Comparison of ENCODE assay signal across 8 cellular contexts in the genomic region with DNA sequence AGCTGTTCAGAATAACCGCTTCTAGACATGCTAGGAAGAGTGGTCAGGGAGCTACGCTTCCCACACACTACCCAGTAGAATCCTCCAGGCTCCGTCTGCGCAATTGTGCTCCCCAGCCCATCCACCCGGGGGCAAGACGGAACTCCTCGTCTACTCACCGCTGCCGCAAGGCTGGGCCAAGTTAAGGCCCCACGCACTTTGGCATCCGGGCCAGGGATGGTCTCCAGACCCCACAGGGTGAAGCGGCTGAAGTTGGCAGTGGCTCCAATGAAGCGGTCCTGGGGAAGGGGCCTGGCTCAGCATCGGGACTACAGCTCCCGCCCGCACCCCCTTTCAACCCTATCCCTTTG. TPM values are rescaled to one million over a fixed set of nuclear protein-coding genes. Genes with fewer than 3 reads are reported as not detected.
A peak's percentile ranks its signal among the peaks of the same experiment; 100 is the strongest.
DNase-seq lines count a peak whose midpoint lies in the region; ATAC-seq and TF ChIP-seq lines count a peak whose summit lies in the region.

No MANE protein-coding gene starts in this region.

- intact Hi-C loops in aorta (cut with DNase I) = no loop called here

- no peaks in the 10 kb centered on the region for H3K27me3 Mint-ChIP-seq in effector memory CD8-positive, alpha-beta T cell

- WGBS in aorta, 2 donors = 2 to 3% methylated on average over 15 to 16 of the region's 16 CpGs

- H3K4me1 ChIP-seq in mucosa of rectum (ENCODE audit: control insufficient read depth in 2 of 2, insufficient read depth in 2 of 2, low read length in 2 of 2) (peaks cover 16 to 20% of the 10 kb centered on the region in 2 donors), aorta (ENCODE audit: control insufficient read depth in 1 of 2, insufficient read depth in 2 of 2, low read length in 2 of 2) (no peaks in the 10 kb centered on the region)

- peak overlapping the region; percentile 87 to 89 for H3K27ac Mint-ChIP-seq in effector memory CD8-positive, alpha-beta T cell

- peak overlapping the region; percentile 87 to 94 for H3K4me3 Mint-ChIP-seq in effector memory CD8-positive, alpha-beta T cell

- H3K9me3 ChIP-seq in mucosa of rectum (ENCODE audit: control insufficient read depth in 2 of 2, low read length in 2 of 2) (no peaks in the 10 kb centered on the region), aorta (ENCODE audit: control insufficient read depth, low read length) (no peaks in the 10 kb centered on the region)

- peak; percentile 48 for DNase-seq in NCI-H2227 (lab: John Stamatoyannopoulos, UW; ENCODE audit: unreplicated experiment)
- DNase-seq in NCI-H2227 treated with DMSO at 0.1 percent for 48 hours (lab: John Stamatoyannopoulos, UW) = no peak
- DNase-seq in effector memory CD8-positive, alpha-beta T cell = no peak
- DNase-seq in aorta = peak; percentile 55 to 83
- no peak for DNase-seq in effector CD4-positive, alpha-beta T cell

- peak overlapping the region; percentile 70 to 73 for H3K9ac ChIP-seq in mucosa of rectum (ENCODE audit: low read depth in 1 of 2, low read length in 2 of 2)

- H3K4me3 ChIP-seq in mucosa of rectum (ENCODE audit: low read length in 2 of 2) (peak overlapping the region; percentile 87 to 89), aorta (ENCODE audit: low read length in 2 of 2) (peak overlapping the region; percentile 32 to 43)

- H3K27ac ChIP-seq in mucosa of rectum (ENCODE audit: low read depth in 2 of 2, low read length in 2 of 2) (peak overlapping the region; percentile 83 to 89), aorta (ENCODE audit: low read depth in 1 of 2, low read length in 2 of 2) (peak overlapping the region in 1 of 2 donors; percentile 64)

- peaks cover 25 to 35% of the 10 kb centered on the region in 2 donors for H3K4me1 Mint-ChIP-seq in effector memory CD8-positive, alpha-beta T cell (ENCODE audit: low read depth in 2 of 2)

- H3K36me3 Mint-ChIP-seq in effector memory CD8-positive, alpha-beta T cell (ENCODE audit: insufficient read depth) = peaks cover 52% of the 10 kb centered on the region

- ATAC-seq in HG03103 (IDR thresholded peaks at IDR 0.05; ENCODE audit: low read depth, unreplicated experiment) (peak; percentile 14), SK-N-SH treated with all-trans-retinoic acid at 6 μM for 48 hours (peak; percentile 56), aorta (ENCODE audit: low FRiP score) (no peak)
- ATAC-seq in effector memory CD8-positive, alpha-beta T cell (replicated peaks) = peak; percentile 16

- H3K9me3 Mint-ChIP-seq in effector memory CD8-positive, alpha-beta T cell = no peaks in the 10 kb centered on the region

- no peaks in the 10 kb centered on the region for H3K27me3 ChIP-seq in mucosa of rectum (ENCODE audit: control insufficient read depth in 2 of 2, insufficient read depth in 2 of 2, low read length in 2 of 2)
- no peaks in the 10 kb centered on the region for H3K27me3 ChIP-seq in aorta (ENCODE audit: control insufficient read depth in 1 of 2, insufficient read depth in 2 of 2, low read length in 1 of 2)

- peaks cover 34 to 37% of the 10 kb centered on the region in 2 donors for H3K36me3 ChIP-seq in mucosa of rectum (ENCODE audit: control insufficient read depth in 2 of 2, insufficient read depth in 2 of 2, low read length in 2 of 2)
- H3K36me3 ChIP-seq in aorta (ENCODE audit: control insufficient read depth in 1 of 2, insufficient read depth in 2 of 2, low read length in 1 of 2) = peaks cover 4 to 14% of the 10 kb centered on the region in 2 donors

TF ChIP-seq in SK-N-SH treated with all-trans-retinoic acid at 6 μM for 48 hours, 23 proteins besides CTCF, POLR2A, EP300 and RAD21:
- TF ChIP-seq, protein P1, sequence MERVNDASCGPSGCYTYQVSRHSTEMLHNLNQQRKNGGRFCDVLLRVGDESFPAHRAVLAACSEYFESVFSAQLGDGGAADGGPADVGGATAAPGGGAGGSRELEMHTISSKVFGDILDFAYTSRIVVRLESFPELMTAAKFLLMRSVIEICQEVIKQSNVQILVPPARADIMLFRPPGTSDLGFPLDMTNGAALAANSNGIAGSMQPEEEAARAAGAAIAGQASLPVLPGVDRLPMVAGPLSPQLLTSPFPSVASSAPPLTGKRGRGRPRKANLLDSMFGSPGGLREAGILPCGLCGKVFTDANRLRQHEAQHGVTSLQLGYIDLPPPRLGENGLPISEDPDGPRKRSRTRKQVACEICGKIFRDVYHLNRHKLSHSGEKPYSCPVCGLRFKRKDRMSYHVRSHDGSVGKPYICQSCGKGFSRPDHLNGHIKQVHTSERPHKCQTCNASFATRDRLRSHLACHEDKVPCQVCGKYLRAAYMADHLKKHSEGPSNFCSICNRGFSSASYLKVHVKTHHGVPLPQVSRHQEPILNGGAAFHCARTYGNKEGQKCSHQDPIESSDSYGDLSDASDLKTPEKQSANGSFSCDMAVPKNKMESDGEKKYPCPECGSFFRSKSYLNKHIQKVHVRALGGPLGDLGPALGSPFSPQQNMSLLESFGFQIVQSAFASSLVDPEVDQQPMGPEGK (CRISPR knock-in tag; IDR thresholded peaks at IDR 0.05; ENCODE audit: borderline replicate concordance) = no peak
- TF ChIP-seq, protein P2, sequence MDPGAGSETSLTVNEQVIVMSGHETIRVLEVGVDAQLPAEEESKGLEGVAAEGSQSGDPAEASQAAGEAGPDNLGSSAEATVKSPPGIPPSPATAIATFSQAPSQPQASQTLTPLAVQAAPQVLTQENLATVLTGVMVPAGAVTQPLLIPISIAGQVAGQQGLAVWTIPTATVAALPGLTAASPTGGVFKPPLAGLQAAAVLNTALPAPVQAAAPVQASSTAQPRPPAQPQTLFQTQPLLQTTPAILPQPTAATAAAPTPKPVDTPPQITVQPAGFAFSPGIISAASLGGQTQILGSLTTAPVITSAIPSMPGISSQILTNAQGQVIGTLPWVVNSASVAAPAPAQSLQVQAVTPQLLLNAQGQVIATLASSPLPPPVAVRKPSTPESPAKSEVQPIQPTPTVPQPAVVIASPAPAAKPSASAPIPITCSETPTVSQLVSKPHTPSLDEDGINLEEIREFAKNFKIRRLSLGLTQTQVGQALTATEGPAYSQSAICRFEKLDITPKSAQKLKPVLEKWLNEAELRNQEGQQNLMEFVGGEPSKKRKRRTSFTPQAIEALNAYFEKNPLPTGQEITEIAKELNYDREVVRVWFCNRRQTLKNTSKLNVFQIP (CRISPR knock-in tag; IDR thresholded peaks at IDR 0.05; ENCODE audit: borderline replicate concordance, low read depth) = no peak
- TF ChIP-seq CSDC2 (CRISPR knock-in tag; IDR thresholded peaks at IDR 0.05) = no peak
- TF ChIP-seq PPARA (CRISPR knock-in tag; IDR thresholded peaks at IDR 0.05; ENCODE audit: borderline replicate concordance) = no peak

RNA-seq across cellular contexts. Expression of a gene that starts 0.7 kb away (rescaled TPM):
- 10 to 100 TPM; 53.5 to 57.6 TPM for total RNA-seq in aorta
- polyA plus RNA-seq in aorta = 100 to 1,000 TPM in 1 of 2 donors, 10 to 100 TPM in 1; 80.1 to 113 TPM

RNA-seq across cellular contexts. Expression of a gene that starts 7.8 kb away (rescaled TPM):
- 10 to 100 TPM; 59.8 to 64.4 TPM for total RNA-seq in aorta
- 100 to 1,000 TPM in 1 of 2 donors, 10 to 100 TPM in 1; 29.2 to 120 TPM for polyA plus RNA-seq in aorta

RNA-seq across cellular contexts. Expression of a gene that starts 57.1 kb away (rescaled TPM):
- 100 to 1,000 TPM in 1 of 2 donors, 10 to 100 TPM in 1; 98.2 to 108 TPM for total RNA-seq in aorta
- polyA plus RNA-seq in aorta = 10 to 100 TPM; 28.8 to 73.8 TPM

Comparison
In these comparisons a context has a peak if more than half of its experiments do, and no peak if none do; other contexts are left out.
1. DNase-seq: peak in NCI-H2227 (single experiment) and aorta (2 of 2); none in NCI-H2227 treated with DMSO at 0.1 percent for 48 hours (single experiment), effector memory CD8-positive, alpha-beta T cell (0 of 3) and effector CD4-positive, alpha-beta T cell (single experiment).